8 cellular contexts compared by ENCODE assay signal in genomic region chr4:108173599-108174057, GRCh38. TPM values are rescaled to one million over a fixed set of nuclear protein-coding genes. Genes with fewer than 3 reads are reported as not detected.
A peak's percentile ranks its signal among the peaks of the same experiment; 100 is the strongest.
DNase-seq lines count a peak whose midpoint lies in the region; ATAC-seq and TF ChIP-seq lines count a peak whose summit lies in the region.

No MANE protein-coding gene starts in this region.

- in situ Hi-C loops in astrocyte of the spinal cord (cut with HindIII; ENCODE audit: low sequenced_read_pairs) = no loop called here

- no peak overlapping the region for H3K9ac ChIP-seq in mucosa of stomach (ENCODE audit: low read length)

- H3K4me1 ChIP-seq in left ventricle myocardium inferior (peaks cover 32% of the 10 kb centered on the region), mucosa of stomach (ENCODE audit: control insufficient read depth, insufficient read depth, low read length) (peaks cover 4% of the 10 kb centered on the region), aorta (ENCODE audit: control insufficient read depth in 1 of 2, insufficient read depth in 2 of 2, low read length in 2 of 2) (no peaks in the 10 kb centered on the region)

- ATAC-seq in aorta (ENCODE audit: low FRiP score) = no peak

- H3K9me3 ChIP-seq in left ventricle myocardium inferior (replicated peaks) = no peaks in the 10 kb centered on the region
- H3K9me3 ChIP-seq in mucosa of stomach (ENCODE audit: control insufficient read depth, low read length) = no peaks in the 10 kb centered on the region
- H3K9me3 ChIP-seq in aorta (ENCODE audit: control insufficient read depth, low read length) = no peaks in the 10 kb centered on the region

- H3K36me3 ChIP-seq in left ventricle myocardium inferior (no peaks in the 10 kb centered on the region), mucosa of stomach (ENCODE audit: control insufficient read depth, insufficient read depth, low read length) (no peaks in the 10 kb centered on the region), aorta (ENCODE audit: control insufficient read depth in 1 of 2, insufficient read depth in 2 of 2, low read length in 1 of 2) (no peaks in the 10 kb centered on the region)

- TF ChIP-seq CTCF in left ventricle myocardium inferior (IDR thresholded peaks at IDR 0.05; ENCODE audit: borderline replicate concordance) (no peak), astrocyte of the spinal cord (IDR thresholded peaks at IDR 0.05; ENCODE audit: low read depth, low read length) (no peak), GM10248 (IDR thresholded peaks at IDR 0.05; ENCODE audit: control extremely low read depth, extremely low read depth, low read depth, missing control alignments) (no peak)

- DNase-seq in left ventricle myocardium inferior (no peak), cardiac septum (ENCODE audit: low spot score) (no peak), astrocyte of the spinal cord (ENCODE audit: low read depth, low spot score) (no peak), aorta (no peak), substantia nigra (lab: John Stamatoyannopoulos, UW) (no peak), nucleus accumbens (lab: John Stamatoyannopoulos, UW) (no peak), GM10248 (ENCODE audit: extremely low spot score) (no peak)

- H3K4me3 ChIP-seq in left ventricle myocardium inferior (peak overlapping the region; percentile 71), astrocyte of the spinal cord (ENCODE audit: low read depth, low read length) (peak overlapping the region; percentile 51), mucosa of stomach (ENCODE audit: low read length) (peak overlapping the region; percentile 14), aorta (ENCODE audit: low read length in 2 of 2) (peak overlapping the region; percentile 56 to 94)

- WGBS in aorta, 2 donors = 73 to 74% methylated on average over 11 of the region's 11 CpGs

- H3K27me3 ChIP-seq in left ventricle myocardium inferior (ENCODE audit: low read depth) (peaks cover 86% of the 10 kb centered on the region), mucosa of stomach (ENCODE audit: control insufficient read depth, insufficient read depth, low read length) (peaks cover 73% of the 10 kb centered on the region), aorta (ENCODE audit: control insufficient read depth in 1 of 2, insufficient read depth in 2 of 2, low read length in 1 of 2) (no peaks in the 10 kb centered on the region)

- POLR2A ChIA-PET in GM10248 (lab: Yijun Ruan, JAX) = no interaction called here

- intact Hi-C loops in left ventricle myocardium inferior (cut with micrococcal nuclease) (no loop called here), cardiac septum (cut with DNase I) (loop anchor here (5.0 to 10.0 kb wide), 2 partner anchors 179 to 341 kb away; no protein-coding TSS in a partner anchor), aorta (cut with DNase I) (no loop called here)

- H3K27ac ChIP-seq in left ventricle myocardium inferior (replicated peaks) = no peak overlapping the region
- H3K27ac ChIP-seq in aorta (ENCODE audit: low read depth in 1 of 2, low read length in 2 of 2) = no peak overlapping the region
- no peak overlapping the region for H3K27ac ChIP-seq in substantia nigra (ENCODE audit: low read depth, low read length, poor library complexity, severe bottlenecking)

- CTCF ChIA-PET in GM10248 (lab: Yijun Ruan, JAX) = interaction anchor here (0.9 to 1.5 kb wide), 6 partner anchors 8 to 155 kb away, joined by 3 to 6 read pairs (median 4); no protein-coding TSS in a partner anchor

RNA-seq across cellular contexts. Expression of gene LEF1, which starts 4.9 kb away (rescaled TPM):
- 0.41 TPM for total RNA-seq in left ventricle myocardium inferior
- total RNA-seq in cardiac septum = 4.5 TPM
- total RNA-seq in aorta = 10 to 100 TPM in 1 of 2 donors, 1 to 10 TPM in 1; 5.8 to 19.1 TPM
- polyA plus RNA-seq in aorta = under 1 TPM; 0.15 to 0.38 TPM

Comparison
In these comparisons a context has a peak if more than half of its experiments do, and no peak if none do; other contexts are left out.
1. H3K4me3 ChIP-seq: peak in every context shown above with its lines; median percentile 75 in aorta; 71 in left ventricle myocardium inferior; 51 in astrocyte of the spinal cord; 14 in mucosa of stomach.